Comparison of ENCODE assay signal across 25 cellular contexts in genomic region chr1:6467744-6468688, GRCh38. TPM values are rescaled to one million over a fixed set of nuclear protein-coding genes. Genes with fewer than 3 reads are reported as not detected.
"Had no signal": no experiment of that assay in that cellular context is flagged by ENCODE, and none has a peak within 500 bp of the region (broad histone marks: within the 10 kb centered on the region; RNA-seq: fewer than 3 reads in every experiment).

No MANE protein-coding gene starts in this region.

- H3K27me3 ChIP-seq: pancreas had no signal

- H3K27ac Mint-ChIP-seq: activated naive CD4-positive, alpha-beta T cell treated with anti-CD3 and anti-CD28 coated beads, Interleukin-2, amount 50 U/mL, for 24 hours; activated naive CD8-positive, alpha-beta T cell treated with anti-CD3 and anti-CD28 coated beads, Interleukin-2, amount 50 U/mL, for 24 hours; nephron progenitor cell; stimulated activated naive CD8-positive, alpha-beta T cell treated with anti-CD3 and anti-CD28 coated beads, Interleukin-15, Interleukin-2, amounts not matched to agents 100 ng/mL and 50 ng/mL, for 24 hours had no signal

- H3K4me1 Mint-ChIP-seq: nephron progenitor cell had no signal

- H3K9me3 ChIP-seq: pancreas, prostate gland, sigmoid colon, thoracic aorta had no signal

- H3K4me3 ChIP-seq: pancreas, prostate gland, sigmoid colon, thoracic aorta had no signal

- ATAC-seq: activated naive CD8-positive, alpha-beta T cell treated with anti-CD3 and anti-CD28 coated beads, Interleukin-2, amount 50 U/mL, for 24 hours; activated T-helper 17 cell treated with anti-CD3 and anti-CD28 coated beads, Interleukin-2, amount 50 U/mL, for 72 hours; esophagus mucosa; left cardiac atrium; pancreas; stimulated activated effector memory CD8-positive, alpha-beta T cell treated with anti-CD3 and anti-CD28 coated beads, Interleukin-12 subunit alpha, Interleukin-12 subunit beta, amount 100 ng/mL, for 72 hours had no signal

- H3K4me3 Mint-ChIP-seq: activated naive CD4-positive, alpha-beta T cell treated with anti-CD3 and anti-CD28 coated beads, Interleukin-2, amount 50 U/mL, for 24 hours; activated naive CD8-positive, alpha-beta T cell treated with anti-CD3 and anti-CD28 coated beads, Interleukin-2, amount 50 U/mL, for 24 hours; nephron progenitor cell; stimulated activated naive CD8-positive, alpha-beta T cell treated with anti-CD3 and anti-CD28 coated beads, Interleukin-15, Interleukin-2, amounts not matched to agents 100 ng/mL and 50 ng/mL, for 24 hours had no signal

- H3K4me1 ChIP-seq: pancreas, prostate gland, sigmoid colon had no signal

- DNase-seq: activated CD4-positive, alpha-beta T cell treated with anti-CD3 and anti-CD28 coated beads, Interleukin-2, amount 50 U/mL, for 48 hours; activated CD8-positive, alpha-beta memory T cell treated with anti-CD3 and anti-CD28 coated beads for 24 hours; activated naive CD8-positive, alpha-beta T cell treated with anti-CD3 and anti-CD28 coated beads, Interleukin-2, amount 50 U/mL, for 24 hours; amygdala; caudate nucleus; foreskin melanocyte; left cardiac atrium; mammary epithelial cell; nephron progenitor cell; retina; sigmoid colon; small intestine; stimulated activated CD4-positive, alpha-beta T cell treated with anti-CD3 and anti-CD28 coated beads, Interleukin-4, amount 100 ng/mL, for 24 hours; SW 1271; T-helper 2 cell; trophoblast cell had no signal

- H3K27ac ChIP-seq: pancreas, prostate gland, sigmoid colon, thoracic aorta had no signal

- H3K27me3 Mint-ChIP-seq: activated naive CD4-positive, alpha-beta T cell treated with anti-CD3 and anti-CD28 coated beads, Interleukin-2, amount 50 U/mL, for 24 hours; activated naive CD8-positive, alpha-beta T cell treated with anti-CD3 and anti-CD28 coated beads, Interleukin-2, amount 50 U/mL, for 24 hours; activated T-helper 17 cell treated with anti-CD3 and anti-CD28 coated beads, Interleukin-2, amount 50 U/mL, for 72 hours; stimulated activated naive CD8-positive, alpha-beta T cell treated with anti-CD3 and anti-CD28 coated beads, Interleukin-15, Interleukin-2, amounts not matched to agents 100 ng/mL and 50 ng/mL, for 24 hours had no signal

- H3K36me3 ChIP-seq: pancreas, prostate gland had no signal

- H3K9me3 Mint-ChIP-seq: activated naive CD4-positive, alpha-beta T cell treated with anti-CD3 and anti-CD28 coated beads, Interleukin-2, amount 50 U/mL, for 24 hours; activated naive CD8-positive, alpha-beta T cell treated with anti-CD3 and anti-CD28 coated beads, Interleukin-2, amount 50 U/mL, for 24 hours; activated T-helper 17 cell treated with anti-CD3 and anti-CD28 coated beads, Interleukin-2, amount 50 U/mL, for 72 hours; nephron progenitor cell; stimulated activated effector memory CD8-positive, alpha-beta T cell treated with anti-CD3 and anti-CD28 coated beads, Interleukin-12 subunit alpha, Interleukin-12 subunit beta, amount 100 ng/mL, for 72 hours; stimulated activated naive CD8-positive, alpha-beta T cell treated with anti-CD3 and anti-CD28 coated beads, Interleukin-15, Interleukin-2, amounts not matched to agents 100 ng/mL and 50 ng/mL, for 24 hours had no signal

RNA-seq across cellular contexts. Expression of gene ESPN, which starts 43.4 kb away (rescaled TPM):
- total RNA-seq: thoracic aorta had no signal

RNA-seq across cellular contexts. Expression of gene HES2, which starts 48.3 kb away (rescaled TPM):
- total RNA-seq: liver, sigmoid colon, thoracic aorta had no signal
